Comparison of ENCODE assay signal across 7 cellular contexts in the genomic region with DNA sequence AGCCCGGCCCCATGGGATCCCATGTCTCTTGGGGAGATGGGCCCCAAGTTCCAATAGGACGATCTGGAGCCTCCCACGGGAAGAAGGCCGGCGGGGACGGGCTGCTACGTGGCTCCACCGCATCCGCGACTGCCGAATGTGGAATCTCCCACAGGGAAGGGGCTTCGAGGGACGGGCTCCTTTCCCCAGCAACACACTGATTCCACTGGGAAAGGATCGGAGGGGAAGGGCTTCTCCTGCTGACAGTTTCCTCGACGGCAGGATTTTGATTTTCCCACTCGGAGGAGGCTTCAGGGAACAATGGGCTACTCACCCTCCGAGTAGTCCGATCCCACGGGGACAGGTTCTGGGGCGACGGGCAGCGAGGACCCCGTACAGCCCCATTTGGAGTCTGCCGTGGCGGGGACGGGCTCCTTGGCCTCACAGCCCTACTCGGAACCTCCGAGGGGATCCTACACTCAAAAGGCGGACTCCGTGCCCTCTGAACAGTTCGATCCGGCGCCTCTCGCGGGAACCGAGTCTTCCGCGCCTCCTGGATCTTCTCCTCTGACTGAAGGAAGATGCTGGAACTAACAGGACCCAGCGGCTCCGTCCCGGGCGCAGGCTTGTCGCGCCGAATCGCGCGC. TPM values are rescaled to one million over a fixed set of nuclear protein-coding genes. Genes with fewer than 3 reads are reported as not detected.
DNase-seq lines count a peak whose midpoint lies in the region; ATAC-seq and TF ChIP-seq lines count a peak whose summit lies in the region.
"Had no signal": no experiment of that assay in that cellular context is flagged by ENCODE, and none has a peak within 500 bp of the region (broad histone marks: within the 10 kb centered on the region; RNA-seq: fewer than 3 reads in every experiment).

No MANE protein-coding gene starts in this region.

- peaks cover 0 to 37% (median 6%) of the 10 kb centered on the region in 4 donors for H3K27me3 ChIP-seq in esophagus muscularis mucosa
- H3K27me3 ChIP-seq in stomach smooth muscle (ENCODE audit: control insufficient read depth in 1 of 2, insufficient read depth in 2 of 2, low read length in 2 of 2): peaks cover 14 to 40% of the 10 kb centered on the region in 2 donors

- ATAC-seq in activated CD8-positive, alpha-beta memory T cell treated with anti-CD3 and anti-CD28 coated beads, Interleukin-2, amount 10 ng/mL, durations not matched to agents 7 days and 5 days: no peak

- intact Hi-C loops in esophagus muscularis mucosa (cut with DNase I): no loop called here

- peak overlapping the region; percentile 96 for H3K4me3 Mint-ChIP-seq in activated CD8-positive, alpha-beta memory T cell treated with anti-CD3 and anti-CD28 coated beads, Interleukin-2, amount 10 ng/mL, durations not matched to agents 7 days and 5 days

- H3K36me3 Mint-ChIP-seq in activated CD8-positive, alpha-beta memory T cell treated with anti-CD3 and anti-CD28 coated beads, Interleukin-2, amount 10 ng/mL, durations not matched to agents 7 days and 5 days: peaks cover 26% of the 10 kb centered on the region

- peaks cover 60% of the 10 kb centered on the region for H3K4me1 Mint-ChIP-seq in activated CD8-positive, alpha-beta memory T cell treated with anti-CD3 and anti-CD28 coated beads, Interleukin-2, amount 10 ng/mL, durations not matched to agents 7 days and 5 days

- peak overlapping the region; percentile 58 to 63 (median 62) for H3K4me3 ChIP-seq in esophagus muscularis mucosa
- peak overlapping the region; percentile 49 to 69 for H3K4me3 ChIP-seq in stomach smooth muscle (ENCODE audit: low read length in 2 of 2)

- H3K9me3 Mint-ChIP-seq in activated CD8-positive, alpha-beta memory T cell treated with anti-CD3 and anti-CD28 coated beads, Interleukin-2, amount 10 ng/mL, durations not matched to agents 7 days and 5 days (ENCODE audit: low read depth): no peaks in the 10 kb centered on the region

- TF ChIP-seq POLR2A in esophagus muscularis mucosa (IDR thresholded peaks at IDR 0.05; ENCODE audit: low read depth): no peak

- DNase-seq in activated CD8-positive, alpha-beta memory T cell treated with anti-CD3 and anti-CD28 coated beads, Interleukin-2, amount 10 ng/mL, durations not matched to agents 7 days and 5 days: no peak
- no peak for DNase-seq in activated CD8-positive, alpha-beta memory T cell treated with anti-CD3 and anti-CD28 coated beads for 24 hours
- DNase-seq in esophagus muscularis mucosa (ENCODE audit: extremely low spot score): no peak
- no peak for DNase-seq in DMS53 (lab: John Stamatoyannopoulos, UW)
- no peak for DNase-seq in NCI-H2227 (lab: John Stamatoyannopoulos, UW; ENCODE audit: unreplicated experiment)

- H3K9ac ChIP-seq in stomach smooth muscle (ENCODE audit: low read length in 2 of 2): no peak overlapping the region

- H3K9me3 ChIP-seq in esophagus muscularis mucosa (no peaks in the 10 kb centered on the region), stomach smooth muscle (ENCODE audit: control insufficient read depth in 2 of 2, low read length in 2 of 2) (no peaks in the 10 kb centered on the region)

- H3K36me3 ChIP-seq in esophagus muscularis mucosa (peaks cover 0 to 15% (median 0%) of the 10 kb centered on the region in 4 donors), stomach smooth muscle (ENCODE audit: control insufficient read depth in 2 of 2, insufficient read depth in 2 of 2, low read length in 2 of 2) (no peaks in the 10 kb centered on the region)

- H3K27me3 Mint-ChIP-seq in activated CD8-positive, alpha-beta memory T cell treated with anti-CD3 and anti-CD28 coated beads, Interleukin-2, amount 10 ng/mL, durations not matched to agents 7 days and 5 days: no peaks in the 10 kb centered on the region

- 20% methylated on average over 47 of the region's 49 CpGs for whole genome bisulfite sequencing in esophagus muscularis mucosa

- peak overlapping the region; percentile 92 for H3K27ac Mint-ChIP-seq in activated CD8-positive, alpha-beta memory T cell treated with anti-CD3 and anti-CD28 coated beads, Interleukin-2, amount 10 ng/mL, durations not matched to agents 7 days and 5 days

- peak overlapping the region; percentile 79 to 84 (median 82) for H3K27ac ChIP-seq in esophagus muscularis mucosa (replicated peaks in 1 of 4)
- H3K27ac ChIP-seq in stomach smooth muscle (ENCODE audit: low read length): no peak overlapping the region

- no peak for TF ChIP-seq CTCF in esophagus muscularis mucosa (IDR thresholded peaks at IDR 0.05)

- H3K4me1 ChIP-seq in esophagus muscularis mucosa (peaks cover 50 to 74% (median 59%) of the 10 kb centered on the region in 4 donors), stomach smooth muscle (ENCODE audit: control insufficient read depth, insufficient read depth, low read length) (peaks cover 38% of the 10 kb centered on the region)

- CTCF ChIA-PET in activated CD8-positive, alpha-beta memory T cell treated with anti-CD3 and anti-CD28 coated beads, Interleukin-2, amount 10 ng/mL, durations not matched to agents 7 days and 5 days (lab: Charles Lee): interaction anchor here (0.7 to 4.4 kb wide), 9 partner anchors 9 to 196 kb away, joined by 3 to 32 read pairs (median 5); a partner anchor contains a TSS

- no peak for TF ChIP-seq EP300 in esophagus muscularis mucosa (IDR thresholded peaks at IDR 0.05)

RNA-seq across cellular contexts. Expression of a gene that starts 1.3 kb away (rescaled TPM):
- 10 to 100 TPM in 1 of 2 experiments, 1 to 10 TPM in 1; 6.3 to 10.9 TPM for total RNA-seq in activated CD8-positive, alpha-beta memory T cell treated with anti-CD3 and anti-CD28 coated beads, Interleukin-2, amount 10 ng/mL, durations not matched to agents 7 days and 5 days
- 10 to 100 TPM in 2 of 4 donors, 1 to 10 TPM in 2; 2.5 to 11.0 (median 7.8) TPM for total RNA-seq in esophagus muscularis mucosa

RNA-seq across cellular contexts. Expression of a gene that starts 3.9 kb away (rescaled TPM):
- total RNA-seq in activated CD8-positive, alpha-beta memory T cell treated with anti-CD3 and anti-CD28 coated beads, Interleukin-2, amount 10 ng/mL, durations not matched to agents 7 days and 5 days: 10 to 100 TPM; 51.7 to 61.1 TPM
- under 1 TPM in 2 of 4 donors, not detected in 2; 0.78 to 0.99 TPM for total RNA-seq in esophagus muscularis mucosa

RNA-seq across cellular contexts. Expression of a gene that starts 10.3 kb away (rescaled TPM):
- total RNA-seq in activated CD8-positive, alpha-beta memory T cell treated with anti-CD3 and anti-CD28 coated beads, Interleukin-2, amount 10 ng/mL, durations not matched to agents 7 days and 5 days: 1 to 10 TPM; 5.8 to 6.2 TPM
- total RNA-seq in esophagus muscularis mucosa: 1 to 10 TPM; 2.9 to 6.5 (median 4.8) TPM

RNA-seq across cellular contexts. Expression of a gene that starts 10.5 kb away (rescaled TPM):
- total RNA-seq in activated CD8-positive, alpha-beta memory T cell treated with anti-CD3 and anti-CD28 coated beads, Interleukin-2, amount 10 ng/mL, durations not matched to agents 7 days and 5 days: 1 to 10 TPM; 1.9 to 2.5 TPM
- total RNA-seq in esophagus muscularis mucosa: not detected
- total RNA-seq: myocyte had no signal

RNA-seq across cellular contexts. Expression of a gene that starts 45.7 kb away (rescaled TPM):
- total RNA-seq in activated CD8-positive, alpha-beta memory T cell treated with anti-CD3 and anti-CD28 coated beads, Interleukin-2, amount 10 ng/mL, durations not matched to agents 7 days and 5 days: 10 to 100 TPM in 1 of 2 experiments, 1 to 10 TPM in 1; 9.2 to 25.7 TPM
- total RNA-seq in esophagus muscularis mucosa: 10 to 100 TPM in 3 of 4 donors, 1 to 10 TPM in 1; 8.3 to 15.4 (median 13.4) TPM

Comparison
In these comparisons a context has a peak if more than half of its experiments do, and no peak if none do; other contexts are left out.
1. RNA of a gene that starts 3.9 kb away (total RNA-seq): 51.7 to 61.1 TPM in activated CD8-positive, alpha-beta memory T cell treated with anti-CD3 and anti-CD28 coated beads, Interleukin-2, amount 10 ng/mL, durations not matched to agents 7 days and 5 days; 0.78 to 0.99 TPM in esophagus muscularis mucosa; every median in the first group is over 10 times any median in the second.